Comparison of ENCODE assay signal across 9 cellular contexts in genomic region chr7:134201569-134202261, GRCh38.
"Had no signal": no experiment of that assay in that cellular context is flagged by ENCODE, and none has a peak within 500 bp of the region (broad histone marks: within the 10 kb centered on the region; RNA-seq: fewer than 3 reads in every experiment).

No MANE protein-coding gene starts in this region.

- H3K9me3 Mint-ChIP-seq: GM23338, H9 had no signal

- ATAC-seq: GM23338 had no signal

- H3K27ac ChIP-seq: KMS-11 had no signal

- H3K4me2 ChIP-seq: GM23338, KMS-11 had no signal

- FAIRE-seq: H1, H54, HTR-8/SVneo had no signal

- DNase-seq: H9, HCEC 1CT, IMR-90, KBM-7 had no signal

- H3K4me3 ChIP-seq: GM23338 had no signal

- H3K4me3 Mint-ChIP-seq: GM23338, H9 had no signal

- H3K27ac Mint-ChIP-seq: GM23338, H9 had no signal
